ENCODE assay signal across 16 cellular contexts in genomic region chr9:113918697-113919390, GRCh38.
"Had no signal": no experiment of that assay in that cellular context is flagged by ENCODE, and none has a peak within 500 bp of the region (broad histone marks: within the 10 kb centered on the region; RNA-seq: fewer than 3 reads in every experiment).

No MANE protein-coding gene starts in this region.

- H2AFZ ChIP-seq: hepatocyte had no signal

- H3K4me2 ChIP-seq: hepatocyte, smooth muscle cell had no signal

- H3K36me3 ChIP-seq: stomach, upper lobe of right lung had no signal

- DNase-seq: activated B cell treated with CpG ODN at 0.5 μM for 24 hours; activated CD4-positive, alpha-beta T cell treated with anti-CD3 and anti-CD28 coated beads for 48 hours; activated CD8-positive, alpha-beta memory T cell treated with anti-CD3 and anti-CD28 coated beads, Interleukin-2, amount 50 U/mL, for 4 hours; activated CD8-positive, alpha-beta T cell treated with anti-CD3 and anti-CD28 coated beads, Interleukin-2, amount 10 ng/mL, durations not matched to agents 7 days and 5 days; activated effector memory CD4-positive, alpha-beta T cell treated with Interleukin-2 at 50 U/mL for 16 hours; activated naive CD4-positive, alpha-beta T cell treated with anti-CD3 and anti-CD28 coated beads, Interleukin-2, amount 50 U/mL, for 16 hours; activated T-cell treated with anti-CD3 and anti-CD28 coated beads, Interleukin-2, amount 50 U/mL, for 48 hours; effector memory CD8-positive, alpha-beta T cell; left colon; stimulated activated CD4-positive, alpha-beta T cell treated with anti-CD3 and anti-CD28 coated beads, Interleukin-4, amount 100 ng/mL, for 1 hour; stomach; testis; upper lobe of right lung had no signal

- H3K4me3 ChIP-seq: hepatocyte, smooth muscle cell, stomach, testis, upper lobe of right lung had no signal

- H3K27ac ChIP-seq: hepatocyte, stomach, testis, upper lobe of right lung had no signal

- H3K9me3 ChIP-seq: testis, upper lobe of right lung had no signal

- H3K4me1 ChIP-seq: testis had no signal

- FAIRE-seq: astrocyte had no signal

- H3K27me3 ChIP-seq: hepatocyte, stomach, testis, upper lobe of right lung had no signal
